Comparison of ENCODE assay signal across 1 cellular context in genomic region chr5:65928860-65929259, GRCh38.
TF ChIP-seq lines count a peak whose summit lies in the region.

No MANE protein-coding gene starts in this region.

TF ChIP-seq in IMR-90, 13 proteins besides CTCF, POLR2A, EP300 and RAD21:
- TF ChIP-seq MXI1 (IDR thresholded peaks at IDR 0.05; ENCODE audit: borderline replicate concordance, low read depth, low read length): no peak
- TF ChIP-seq RCOR1 (IDR thresholded peaks at IDR 0.05; ENCODE audit: insufficient replicate concordance, low read length): no peak
- no peak for TF ChIP-seq CEBPB (IDR thresholded peaks at IDR 0.05; ENCODE audit: low read depth, low read length)
- no peak for TF ChIP-seq RFX5 (IDR thresholded peaks at IDR 0.05; ENCODE audit: low read depth, low read length)
- TF ChIP-seq ELK1 (IDR thresholded peaks at IDR 0.05; ENCODE audit: borderline replicate concordance, low read depth, low read length): no peak
- no peak for TF ChIP-seq FOS (IDR thresholded peaks at IDR 0.05; ENCODE audit: low read depth, low read length)
- TF ChIP-seq MAFK (IDR thresholded peaks at IDR 0.05; ENCODE audit: low read depth, low read length): no peak
- TF ChIP-seq BHLHE40 (IDR thresholded peaks at IDR 0.05; ENCODE audit: low read depth, low read length): no peak
